In genomic region chr7:29270979-29271658, GRCh38 we compare ENCODE assay signal across 13 cellular contexts.
DNase-seq lines count a peak whose midpoint lies in the region; ATAC-seq and TF ChIP-seq lines count a peak whose summit lies in the region.
"Had no signal": no experiment of that assay in that cellular context is flagged by ENCODE, and none has a peak within 500 bp of the region (broad histone marks: within the 10 kb centered on the region; RNA-seq: fewer than 3 reads in every experiment).

No MANE protein-coding gene starts in this region.

- no peak for TF ChIP-seq CTCF in fibroblast of pulmonary artery (IDR thresholded peaks at IDR 0.05; ENCODE audit: low read length, missing control alignments)

- H3K4me3 ChIP-seq in SK-N-MC, result peak overlapping the region; percentile 34
- H3K4me3 ChIP-seq in fibroblast of pulmonary artery (replicated peaks; ENCODE audit: low read depth, low read length), result no peak overlapping the region

- no peaks in the 10 kb centered on the region for H3K9me3 ChIP-seq in SK-N-MC (ENCODE audit: low read depth, low read length)

- CTCF ChIA-PET in activated CD8-positive, alpha-beta memory T cell treated with anti-CD3 and anti-CD28 coated beads, Interleukin-2, amount 10 ng/mL, durations not matched to agents 7 days and 5 days (lab: Charles Lee), result interaction anchor here (1.1 to 1.3 kb wide), 2 partner anchors 10 to 15 kb away, joined by 3 read pairs; no protein-coding TSS in a partner anchor

- peaks cover 52% of the 10 kb centered on the region for H3K4me1 Mint-ChIP-seq in activated CD8-positive, alpha-beta memory T cell treated with anti-CD3 and anti-CD28 coated beads, Interleukin-2, amount 10 ng/mL, durations not matched to agents 7 days and 5 days

- peaks cover 5% of the 10 kb centered on the region for H3K36me3 Mint-ChIP-seq in activated CD8-positive, alpha-beta memory T cell treated with anti-CD3 and anti-CD28 coated beads, Interleukin-2, amount 10 ng/mL, durations not matched to agents 7 days and 5 days
- H3K36me3 Mint-ChIP-seq: naive B cell had no signal

- H3K9me3 Mint-ChIP-seq in activated CD8-positive, alpha-beta memory T cell treated with anti-CD3 and anti-CD28 coated beads, Interleukin-2, amount 10 ng/mL, durations not matched to agents 7 days and 5 days (ENCODE audit: low read depth), result peaks cover 2% of the 10 kb centered on the region
- H3K9me3 Mint-ChIP-seq: naive B cell had no signal

- no peak overlapping the region for H3K9ac ChIP-seq in SK-N-MC (ENCODE audit: insufficient read length)

- peak overlapping the region; percentile 12 for H3K4me3 Mint-ChIP-seq in activated CD8-positive, alpha-beta memory T cell treated with anti-CD3 and anti-CD28 coated beads, Interleukin-2, amount 10 ng/mL, durations not matched to agents 7 days and 5 days
- H3K4me3 Mint-ChIP-seq: naive B cell had no signal

- peaks cover 10% of the 10 kb centered on the region for H3K27me3 Mint-ChIP-seq in activated CD8-positive, alpha-beta memory T cell treated with anti-CD3 and anti-CD28 coated beads, Interleukin-2, amount 10 ng/mL, durations not matched to agents 7 days and 5 days

- ATAC-seq in activated CD8-positive, alpha-beta memory T cell treated with anti-CD3 and anti-CD28 coated beads, Interleukin-2, amount 10 ng/mL, durations not matched to agents 7 days and 5 days, result peak; percentile 93
- ATAC-seq in stimulated activated naive CD8-positive, alpha-beta T cell treated with anti-CD3 and anti-CD28 coated beads, Interleukin-15, Interleukin-2, amounts not matched to agents 100 U/mL and 50 U/mL, for 24 hours, result peak; percentile 75

- H3K27ac Mint-ChIP-seq in activated CD8-positive, alpha-beta memory T cell treated with anti-CD3 and anti-CD28 coated beads, Interleukin-2, amount 10 ng/mL, durations not matched to agents 7 days and 5 days, result peak overlapping the region; percentile 57
- H3K27ac Mint-ChIP-seq: naive B cell had no signal

- peak; percentile 62 for DNase-seq in activated CD8-positive, alpha-beta memory T cell treated with anti-CD3 and anti-CD28 coated beads, Interleukin-2, amount 10 ng/mL, durations not matched to agents 7 days and 5 days
- no peak for DNase-seq in activated CD8-positive, alpha-beta memory T cell treated with anti-CD3 and anti-CD28 coated beads, Interleukin-2, amount 50 U/mL, for 4 hours
- no peak for DNase-seq in SK-N-MC (ENCODE audit: low read depth, low spot score)
- DNase-seq in fibroblast of pulmonary artery (ENCODE audit: low read depth), result peak; percentile 23
- DNase-seq in stimulated activated naive CD8-positive, alpha-beta T cell treated with anti-CD3 and anti-CD28 coated beads, Interleukin-15, Interleukin-2, amounts not matched to agents 100 U/mL and 50 U/mL, for 24 hours, result no peak
- DNase-seq in stimulated activated naive CD4-positive, alpha-beta T cell (lab: John Stamatoyannopoulos, UW), result no peak
- DNase-seq in foreskin melanocyte, result no peak
- no peak for DNase-seq in stimulated activated naive CD4-positive, alpha-beta T cell treated with Interleukin-2 at 50 U/mL for 16 hours (lab: John Stamatoyannopoulos, UW)
- DNase-seq: ACHN, HCEC 1CT, naive B cell, NCI-H1436, RPMI8226 had no signal

- peak overlapping the region; percentile 58; the same call in 1 of the 2 replicates for H3K27ac ChIP-seq in SK-N-MC

- 0 out of 2 replicates have a peak, but pooled peaks cover 3% of the 10 kb centered on the region for H3K36me3 ChIP-seq in SK-N-MC (ENCODE audit: insufficient read depth, low read length)

Comparison
In these comparisons a context has a peak if more than half of its experiments do, and no peak if none do; other contexts are left out.
1. DNase-seq: peak in activated CD8-positive, alpha-beta memory T cell treated with anti-CD3 and anti-CD28 coated beads, Interleukin-2, amount 10 ng/mL, durations not matched to agents 7 days and 5 days (single experiment) and fibroblast of pulmonary artery (single experiment); none in activated CD8-positive, alpha-beta memory T cell treated with anti-CD3 and anti-CD28 coated beads, Interleukin-2, amount 50 U/mL, for 4 hours (single experiment), SK-N-MC (single experiment), stimulated activated naive CD8-positive, alpha-beta T cell treated with anti-CD3 and anti-CD28 coated beads, Interleukin-15, Interleukin-2, amounts not matched to agents 100 U/mL and 50 U/mL, for 24 hours (single experiment), stimulated activated naive CD4-positive, alpha-beta T cell (0 of 6), foreskin melanocyte (single experiment) and stimulated activated naive CD4-positive, alpha-beta T cell treated with Interleukin-2 at 50 U/mL for 16 hours (single experiment).